In the genomic region with DNA sequence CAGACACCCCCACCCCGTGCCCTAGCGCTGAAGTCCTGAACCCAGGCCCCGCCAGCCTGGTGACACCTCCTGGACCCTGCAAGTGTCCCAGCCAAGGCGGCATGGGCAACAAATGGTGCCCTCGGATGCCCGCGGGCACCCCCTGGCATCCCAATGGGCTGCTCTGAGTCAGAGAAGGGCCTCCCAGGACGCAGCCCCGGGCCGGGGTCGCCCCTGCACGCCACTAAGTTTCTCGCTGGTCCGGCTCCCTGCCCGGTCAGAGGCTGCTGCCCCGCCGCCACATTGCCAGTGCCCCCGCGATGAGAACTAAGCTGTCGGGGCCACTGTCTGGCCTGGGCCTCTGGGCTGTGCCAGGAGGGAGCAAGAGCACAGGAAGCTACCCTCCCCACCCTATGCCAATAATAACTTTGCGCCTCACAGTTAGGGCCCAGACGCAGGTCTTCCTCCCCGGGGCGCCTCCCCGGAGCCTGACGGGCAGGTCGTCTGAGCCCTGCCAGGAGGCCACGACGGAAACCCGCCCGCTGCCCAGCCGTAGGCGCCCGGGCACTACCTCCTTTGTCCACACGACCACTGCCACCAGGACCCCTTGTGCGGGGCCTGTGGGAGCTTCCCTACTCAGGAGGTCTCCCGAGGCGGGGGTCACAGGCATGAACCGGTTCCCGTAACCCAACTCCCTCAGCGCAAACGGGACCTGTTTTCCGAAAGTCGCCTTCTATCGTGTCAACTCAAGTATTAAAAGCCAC, we compare ENCODE assay signal across 8 cellular contexts. TPM values are rescaled to one million over a fixed set of nuclear protein-coding genes. Genes with fewer than 3 reads are reported as not detected.
DNase-seq lines count a peak whose midpoint lies in the region; ATAC-seq and TF ChIP-seq lines count a peak whose summit lies in the region.

No MANE protein-coding gene starts in this region.

- H3K27me3 Mint-ChIP-seq in Caco-2 (ENCODE audit: insufficient read depth, unreplicated experiment) = no peaks in the 10 kb centered on the region
- H3K27me3 Mint-ChIP-seq in activated naive CD8-positive, alpha-beta T cell treated with anti-CD3 and anti-CD28 coated beads, Interleukin-2, amount 50 U/mL, for 24 hours = no peaks in the 10 kb centered on the region
- H3K27me3 Mint-ChIP-seq in stimulated activated naive CD8-positive, alpha-beta T cell treated with anti-CD3 and anti-CD28 coated beads, Interleukin-15, Interleukin-2, amounts not matched to agents 100 ng/mL and 50 ng/mL, for 24 hours = no peaks in the 10 kb centered on the region

- peaks cover 32% of the 10 kb centered on the region for H3K4me1 ChIP-seq in Caco-2

- H3K9me3 ChIP-seq in Caco-2 = no peaks in the 10 kb centered on the region

- peaks cover 6% of the 10 kb centered on the region for H3K4me1 Mint-ChIP-seq in Caco-2 (ENCODE audit: low read depth, unreplicated experiment)
- peaks cover 40% of the 10 kb centered on the region for H3K4me1 Mint-ChIP-seq in activated naive CD8-positive, alpha-beta T cell treated with anti-CD3 and anti-CD28 coated beads, Interleukin-2, amount 50 U/mL, for 24 hours
- H3K4me1 Mint-ChIP-seq in stimulated activated naive CD8-positive, alpha-beta T cell treated with anti-CD3 and anti-CD28 coated beads, Interleukin-15, Interleukin-2, amounts not matched to agents 100 ng/mL and 50 ng/mL, for 24 hours (ENCODE audit: low read depth) = peaks cover 36% of the 10 kb centered on the region

- TF ChIP-seq CTCF in Caco-2 (IDR thresholded peaks at IDR 0.05; ENCODE audit: insufficient read depth in 1 of 2, low read depth in 1 of 2, low read length in 1 of 2, severe bottlenecking in 1 of 2, unreplicated experiment in 1 of 2) = no peak

- TSS peak; percentile 66 for BruUV-seq in Caco-2 (replicated peaks; lab: Mats Ljungman, UMichigan)

- peak overlapping the region; percentile 97 for H3K4me3 Mint-ChIP-seq in Caco-2 (ENCODE audit: unreplicated experiment)
- peak overlapping the region; percentile 85 for H3K4me3 Mint-ChIP-seq in activated naive CD8-positive, alpha-beta T cell treated with anti-CD3 and anti-CD28 coated beads, Interleukin-2, amount 50 U/mL, for 24 hours
- H3K4me3 Mint-ChIP-seq in stimulated activated naive CD8-positive, alpha-beta T cell treated with anti-CD3 and anti-CD28 coated beads, Interleukin-15, Interleukin-2, amounts not matched to agents 100 ng/mL and 50 ng/mL, for 24 hours = peak overlapping the region; percentile 88

- peak overlapping the region; percentile 79 for H3K27ac Mint-ChIP-seq in Caco-2 (ENCODE audit: unreplicated experiment)
- H3K27ac Mint-ChIP-seq in activated naive CD8-positive, alpha-beta T cell treated with anti-CD3 and anti-CD28 coated beads, Interleukin-2, amount 50 U/mL, for 24 hours = peak overlapping the region; percentile 91
- H3K27ac Mint-ChIP-seq in stimulated activated naive CD8-positive, alpha-beta T cell treated with anti-CD3 and anti-CD28 coated beads, Interleukin-15, Interleukin-2, amounts not matched to agents 100 ng/mL and 50 ng/mL, for 24 hours = peak overlapping the region; percentile 89

- peaks cover 30% of the 10 kb centered on the region for H3K36me3 Mint-ChIP-seq in Caco-2 (ENCODE audit: insufficient read depth, unreplicated experiment)
- no peaks in the 10 kb centered on the region for H3K36me3 Mint-ChIP-seq in activated naive CD8-positive, alpha-beta T cell treated with anti-CD3 and anti-CD28 coated beads, Interleukin-2, amount 50 U/mL, for 24 hours (ENCODE audit: low read depth)
- no peaks in the 10 kb centered on the region for H3K36me3 Mint-ChIP-seq in stimulated activated naive CD8-positive, alpha-beta T cell treated with anti-CD3 and anti-CD28 coated beads, Interleukin-15, Interleukin-2, amounts not matched to agents 100 ng/mL and 50 ng/mL, for 24 hours (ENCODE audit: low read depth)

- intact Hi-C loops in Caco-2 (cut with micrococcal nuclease; ENCODE audit: unreplicated experiment) = loop anchor here (1.0 kb wide), 1 partner anchor 34 kb away; no protein-coding TSS in a partner anchor

- POLR2A ChIA-PET in Caco-2 (lab: Charles Lee) = no interaction called here

- H3K4me3 ChIP-seq in Caco-2 (ENCODE audit: low read depth, low read length) = peak overlapping the region; percentile 80

- CTCF ChIA-PET in Caco-2 (lab: Charles Lee) = interaction anchor here (1.4 kb wide), 1 partner anchor 34 kb away, joined by 7 read pairs; no protein-coding TSS in a partner anchor

- H3K36me3 ChIP-seq in Caco-2 (ENCODE audit: control insufficient read depth, insufficient read depth, low read length) = no peaks in the 10 kb centered on the region

- DNase-seq in Caco-2 (no peak), M059J (ENCODE audit: low read depth) (peak; percentile 61), kidney tubule cell (ENCODE audit: low spot score) (peak; percentile 56), NOMO-1 (lab: John Stamatoyannopoulos, UW; ENCODE audit: unreplicated experiment in 2 of 2) (no peak), AG20443 (ENCODE audit: low spot score) (no peak)
- peak; percentile 56 for DNase-seq in activated naive CD8-positive, alpha-beta T cell treated with anti-CD3 and anti-CD28 coated beads, Interleukin-2, amount 50 U/mL, for 24 hours

- H3K27me3 ChIP-seq in Caco-2 (replicated peaks; ENCODE audit: control insufficient read depth, insufficient read depth, low read length) = no peaks in the 10 kb centered on the region

- no peak for ATAC-seq in activated naive CD8-positive, alpha-beta T cell treated with anti-CD3 and anti-CD28 coated beads, Interleukin-2, amount 50 U/mL, for 24 hours
- ATAC-seq in GM19467 (IDR thresholded peaks at IDR 0.05; ENCODE audit: unreplicated experiment) = no peak

- no peaks in the 10 kb centered on the region for H3K9me3 Mint-ChIP-seq in Caco-2 (ENCODE audit: unreplicated experiment)
- H3K9me3 Mint-ChIP-seq in activated naive CD8-positive, alpha-beta T cell treated with anti-CD3 and anti-CD28 coated beads, Interleukin-2, amount 50 U/mL, for 24 hours = no peaks in the 10 kb centered on the region
- H3K9me3 Mint-ChIP-seq in stimulated activated naive CD8-positive, alpha-beta T cell treated with anti-CD3 and anti-CD28 coated beads, Interleukin-15, Interleukin-2, amounts not matched to agents 100 ng/mL and 50 ng/mL, for 24 hours = no peaks in the 10 kb centered on the region

RNA-seq across cellular contexts. Expression of gene ZFPM1, which starts 1.4 kb away (rescaled TPM):
- total RNA-seq in Caco-2 (2022) = 24.1 and 25.9 TPM in 2 replicates
- 0.10 and 1.9 TPM in 2 replicates for total RNA-seq in M059J (2014; rRNA removed; shearing (Covaris generic))

Comparison
In these comparisons a context has a peak if more than half of its experiments do, and no peak if none do; other contexts are left out.
1. DNase-seq: peak in M059J (single experiment), activated naive CD8-positive, alpha-beta T cell treated with anti-CD3 and anti-CD28 coated beads, Interleukin-2, amount 50 U/mL, for 24 hours (single experiment) and kidney tubule cell (single experiment); none in Caco-2 (0 of 2), NOMO-1 (0 of 2) and AG20443 (single experiment).
2. Peak in every context shown above with its lines, with median percentiles within 50 percentile points of each other: H3K27ac Mint-ChIP-seq and H3K4me3 Mint-ChIP-seq.